12 cellular contexts compared by ENCODE assay signal in the genomic region with DNA sequence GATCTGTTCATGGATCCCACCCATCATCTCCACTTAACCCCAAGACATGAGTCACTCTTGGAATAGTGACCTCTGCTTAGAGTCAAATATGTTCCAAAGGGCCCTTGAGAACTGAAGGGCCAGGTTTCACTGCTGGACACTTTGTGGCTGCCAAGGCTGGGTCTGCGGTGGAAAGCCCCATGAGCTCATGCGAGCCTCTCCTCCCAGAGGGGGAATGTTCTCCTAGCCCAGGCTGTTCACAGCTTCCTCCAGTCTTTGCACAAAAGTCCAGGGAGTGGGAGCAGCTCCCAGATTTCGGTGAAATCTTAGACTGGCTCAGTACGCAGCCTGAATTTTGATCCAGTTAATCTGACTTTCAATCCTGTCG. TPM values are rescaled to one million over a fixed set of nuclear protein-coding genes. Genes with fewer than 3 reads are reported as not detected.
DNase-seq lines count a peak whose midpoint lies in the region; FAIRE-seq and TF ChIP-seq lines count a peak whose summit lies in the region.
"Had no signal": no experiment of that assay in that cellular context is flagged by ENCODE, and none has a peak within 500 bp of the region (broad histone marks: within the 10 kb centered on the region; RNA-seq: fewer than 3 reads in every experiment).

No MANE protein-coding gene starts in this region.

- TF ChIP-seq CTCF in cardiac fibroblast (IDR thresholded peaks at IDR 0.05; ENCODE audit: low read depth, low read length), result no peak
- no peak for TF ChIP-seq CTCF in sigmoid colon (IDR thresholded peaks at IDR 0.05)
- TF ChIP-seq CTCF in D721Med (IDR thresholded peaks at IDR 0.05; ENCODE audit: insufficient read depth, missing control alignments), result no peak

- no peak overlapping the region for H3K4me2 ChIP-seq in GM23248 (ENCODE audit: unreplicated experiment)

- H3K27ac ChIP-seq in GM23248, result no peak overlapping the region
- H3K27ac ChIP-seq in iPS-20b (ENCODE audit: low read length), result no peak overlapping the region
- peak overlapping the region; percentile 46 to 59 (median 54) for H3K27ac ChIP-seq in sigmoid colon
- H3K27ac ChIP-seq: HL-60 had no signal

- H3K9ac ChIP-seq in GM23248 (no peak overlapping the region), iPS-20b (ENCODE audit: low read depth, low read length) (no peak overlapping the region)

- WGBS in GM23248 (ENCODE audit: low coverage in 1 of 2, low lambda C conversion rate in 2 of 2, missing lambda C conversion rate in 2 of 2), 2 experiments, result 16 to 29% methylated on average over 5 of the region's 5 CpGs
- 71 to 76% methylated on average over 5 of the region's 5 CpGs for WGBS in sigmoid colon, 2 donors

- H3K9me2 ChIP-seq in GM23248 (ENCODE audit: insufficient read depth), result no peaks in the 10 kb centered on the region

- H3K27me3 ChIP-seq in GM23248 (replicated peaks; ENCODE audit: insufficient read depth) (peaks cover 55% of the 10 kb centered on the region), iPS-20b (ENCODE audit: insufficient read depth, low read length) (peaks cover 47% of the 10 kb centered on the region), sigmoid colon (no peaks in the 10 kb centered on the region)

- TF ChIP-seq EP300 in sigmoid colon (IDR thresholded peaks at IDR 0.05), result no peak

- no peaks in the 10 kb centered on the region for H3K9me3 ChIP-seq in GM23248 (ENCODE audit: low read depth)
- no peaks in the 10 kb centered on the region for H3K9me3 ChIP-seq in iPS-20b (ENCODE audit: insufficient read depth, low read depth, low read length)
- H3K9me3 ChIP-seq in sigmoid colon, result no peaks in the 10 kb centered on the region

- intact Hi-C loops in sigmoid colon (cut with DNase I), result no loop called here

- H3K36me3 ChIP-seq in GM23248 (ENCODE audit: low read depth), result no peaks in the 10 kb centered on the region
- H3K36me3 ChIP-seq in iPS-20b (ENCODE audit: insufficient read depth, low read depth, low read length), result no peaks in the 10 kb centered on the region
- no peaks in the 10 kb centered on the region for H3K36me3 ChIP-seq in sigmoid colon

- H3K79me2 ChIP-seq in GM23248 (ENCODE audit: insufficient read depth), result no peaks in the 10 kb centered on the region

- no peak overlapping the region for H3K4me3 ChIP-seq in GM23248
- H3K4me3 ChIP-seq in cardiac fibroblast (replicated peaks in 1 of 2; ENCODE audit: low read depth in 2 of 2, low read length in 2 of 2), result no peak overlapping the region
- peak overlapping the region; percentile 82; the same call in 1 of the 2 replicates for H3K4me3 ChIP-seq in iPS-20b (ENCODE audit: low read length)
- H3K4me3 ChIP-seq in sigmoid colon, result peak overlapping the region in 3 of 4 donors; percentile 54 to 68 (median 62)

- in situ Hi-C loops in GM23248 (cut with MboI), result no loop called here

- 0 out of 2 replicates have a peak overlapping the region, but pooled peaks have one; percentile 58 for H2AFZ ChIP-seq in GM23248

- no peaks in the 10 kb centered on the region for H3F3A ChIP-seq in GM23248 (ENCODE audit: insufficient read depth)

- no peaks in the 10 kb centered on the region for H3K4me1 ChIP-seq in GM23248 (ENCODE audit: insufficient read depth)
- H3K4me1 ChIP-seq in iPS-20b (ENCODE audit: insufficient read depth, low read length), result peaks cover 5% of the 10 kb centered on the region
- H3K4me1 ChIP-seq in sigmoid colon, result peaks cover 0 to 10% (median 7%) of the 10 kb centered on the region in 4 donors

- DNase-seq in GM23248 (peak; percentile 33), cardiac fibroblast (ENCODE audit: low read depth in 2 of 2) (peak; percentile 51 to 54), sigmoid colon (peak; percentile 85), D721Med (ENCODE audit: insufficient read length, low spot score) (no peak), NCI-H510A (lab: John Stamatoyannopoulos, UW) (no peak), dermis blood vessel endothelial cell (no peak), NCI-H226 (no peak)
- DNase-seq: cortex of kidney, T-helper 1 cell had no signal

- H4K20me1 ChIP-seq in GM23248 (ENCODE audit: insufficient read depth), result no peaks in the 10 kb centered on the region

- TF ChIP-seq POLR2A in sigmoid colon (IDR thresholded peaks at IDR 0.05), result no peak

- FAIRE-seq in D721Med (lab: Jason Lieb, UNC), result no peak
- FAIRE-seq: H54 had no signal

RNA-seq across cellular contexts. Expression of a gene that starts 0.7 kb away (rescaled TPM):
- total RNA-seq in GM23248 (2014; rRNA removed; shearing (Covaris generic)), result 0.25 and 0.65 TPM in 2 replicates
- polyA plus RNA-seq in GM23248 (2016; fragmentation: Nextera tagmentation; extraction: Ambion mirVana) (0.34 and 0.48 TPM in 2 replicates), sigmoid colon (10 to 100 TPM in 1 of 3 donors, 1 to 10 TPM in 2; 1.2 to 10.2 (median 3.9) TPM)
- total RNA-seq in sigmoid colon (10 to 100 TPM in 3 of 4 donors, 1 to 10 TPM in 1; 7.5 to 64.8 (median 27.0) TPM), dermis blood vessel endothelial cell (29.2 and 38.1 TPM in 2 replicates)

Comparison
In these comparisons a context has a peak if more than half of its experiments do, and no peak if none do; other contexts are left out.
1. DNase-seq: peak in GM23248 (single experiment), cardiac fibroblast (2 of 2) and sigmoid colon (single experiment); none in D721Med (single experiment), NCI-H510A (single experiment), dermis blood vessel endothelial cell (single experiment) and NCI-H226 (single experiment).
2. H3K27ac ChIP-seq: peak in sigmoid colon (4 of 4); none in GM23248 (single experiment) and iPS-20b (single experiment).
3. H3K4me3 ChIP-seq: peak in iPS-20b (single experiment) and sigmoid colon (3 of 4); none in GM23248 (single experiment) and cardiac fibroblast (0 of 2).